11 cellular contexts compared by ENCODE assay signal in genomic region chr9:27394154-27394825, GRCh38.
DNase-seq lines count a peak whose midpoint lies in the region; ATAC-seq and TF ChIP-seq lines count a peak whose summit lies in the region.
"Had no signal": no experiment of that assay in that cellular context is flagged by ENCODE, and none has a peak within 500 bp of the region (broad histone marks: within the 10 kb centered on the region; RNA-seq: fewer than 3 reads in every experiment).

No MANE protein-coding gene starts in this region.

- H3K27ac ChIP-seq in coronary artery (peak overlapping the region; percentile 27 to 46), lung (ENCODE audit: low read depth in 1 of 2, low read length in 1 of 2) (no peak overlapping the region), spleen (peak overlapping the region in 7 of 8 donors; percentile 6 to 65 (median 48))

- peak; percentile 42 for ATAC-seq in lung (ENCODE audit: insufficient read depth, low FRiP score)

- H3K4me1 ChIP-seq in lung (ENCODE audit: control insufficient read depth in 2 of 2, insufficient read depth in 2 of 2, low read length in 2 of 2) (peaks cover 1 to 3% of the 10 kb centered on the region in 2 donors), spleen (peaks cover 0 to 50% (median 17%) of the 10 kb centered on the region in 6 donors)

- DNase-seq in LNCaP clone FGC (ENCODE audit: low read depth), result peak; percentile 72
- no peak for DNase-seq in coronary artery (ENCODE audit: low spot score)
- no peak for DNase-seq in lung (ENCODE audit: low spot score)
- no peak for DNase-seq in spleen
- DNase-seq in midbrain (lab: John Stamatoyannopoulos, UW), result no peak
- no peak for DNase-seq in NCI-H1092 treated with DMSO at 0.1 percent for 48 hours (lab: John Stamatoyannopoulos, UW)
- no peak for DNase-seq in activated CD4-positive, alpha-beta T cell treated with anti-CD3 and anti-CD28 coated beads, Interleukin-2, amount 50 U/mL, for 4 hours
- no peak for DNase-seq in globus pallidus (ENCODE audit: low spot score)
- DNase-seq: GF-D8, Karpas-422, NCI-H2171 treated with DMSO at 0.1 percent for 48 hours had no signal

- intact Hi-C loops in spleen (cut with DNase I; ENCODE audit: low total_unique reads), result no loop called here

- H3K4me3 ChIP-seq in LNCaP clone FGC (ENCODE audit: low read depth, low read length), result no peak overlapping the region
- H3K4me3 ChIP-seq in coronary artery, result no peak overlapping the region
- H3K4me3 ChIP-seq in lung, result no peak overlapping the region
- no peak overlapping the region for H3K4me3 ChIP-seq in spleen

- H3K9me3 ChIP-seq in lung (ENCODE audit: control insufficient read depth in 2 of 2, insufficient read depth in 1 of 2, low read length in 1 of 2) (no peaks in the 10 kb centered on the region), spleen (no peaks in the 10 kb centered on the region)

- no peaks in the 10 kb centered on the region for H3K36me3 ChIP-seq in lung (ENCODE audit: control insufficient read depth in 2 of 2, insufficient read depth in 2 of 2, low read length in 2 of 2)
- H3K36me3 ChIP-seq in spleen, result no peaks in the 10 kb centered on the region

- TF ChIP-seq CTCF in LNCaP clone FGC (IDR thresholded peaks at IDR 0.05; ENCODE audit: control insufficient read depth, extremely low read depth, insufficient read depth) (no peak), coronary artery (IDR thresholded peaks at IDR 0.05) (no peak), lung (IDR thresholded peaks at IDR 0.05; ENCODE audit: control extremely low read depth, extremely low read depth) (no peak), spleen (IDR thresholded peaks at IDR 0.05 in 8 of 11, conservative IDR thresholded peaks at IDR 0.05 in 3 of 11) (no peak)

- TF ChIP-seq POLR2A in spleen (IDR thresholded peaks at IDR 0.05), result no peak

- H3K27me3 ChIP-seq in lung (ENCODE audit: control insufficient read depth, insufficient read depth), result no peaks in the 10 kb centered on the region
- H3K27me3 ChIP-seq in spleen (replicated peaks in 1 of 7), result no peaks in the 10 kb centered on the region

- 38 to 75% methylated on average over 4 of the region's 4 CpGs for whole genome bisulfite sequencing in lung, 2 donors
- WGBS in spleen, 5 donors, result 55 to 79% (median 68%) methylated on average over 4 of the region's 4 CpGs

Comparison
In these comparisons a context has a peak if more than half of its experiments do, and no peak if none do; other contexts are left out.
1. H3K27ac ChIP-seq: peak in coronary artery (2 of 2) and spleen (7 of 8); none in lung (0 of 2).